In genomic region chr16:10972956-10973464, GRCh38 we compare ENCODE assay signal across 18 cellular contexts.
DNase-seq lines count a peak whose midpoint lies in the region; ATAC-seq and TF ChIP-seq lines count a peak whose summit lies in the region.
"Had no signal": no experiment of that assay in that cellular context is flagged by ENCODE, and none has a peak within 500 bp of the region (broad histone marks: within the 10 kb centered on the region; RNA-seq: fewer than 3 reads in every experiment).

No MANE protein-coding gene starts in this region.

- peak overlapping the region; percentile 56 for H3K27ac Mint-ChIP-seq in T-helper 1 cell treated with Interleukin-12 subunit alpha and Interleukin-12 subunit beta and Interleukin-4 antibody, amounts not matched to agents 30 μg/mL and 1 μg/mL, for 36 hours
- peak overlapping the region; percentile 73 for H3K27ac Mint-ChIP-seq in stimulated activated naive CD8-positive, alpha-beta T cell treated with anti-CD3 and anti-CD28 coated beads, Interleukin-15, Interleukin-2, amounts not matched to agents 100 ng/mL and 50 ng/mL, for 24 hours

- peak overlapping the region; percentile 55 for H3K4me3 Mint-ChIP-seq in T-helper 1 cell treated with Interleukin-12 subunit alpha and Interleukin-12 subunit beta and Interleukin-4 antibody, amounts not matched to agents 30 μg/mL and 1 μg/mL, for 36 hours
- H3K4me3 Mint-ChIP-seq in stimulated activated naive CD8-positive, alpha-beta T cell treated with anti-CD3 and anti-CD28 coated beads, Interleukin-15, Interleukin-2, amounts not matched to agents 100 ng/mL and 50 ng/mL, for 24 hours: no peak overlapping the region
- H3K4me3 Mint-ChIP-seq: central memory CD8-positive, alpha-beta T cell had no signal

- DNase-seq in T-helper 1 cell: no peak
- DNase-seq in stimulated activated naive CD8-positive, alpha-beta T cell treated with anti-CD3 and anti-CD28 coated beads, Interleukin-15, Interleukin-2, amounts not matched to agents 100 U/mL and 50 U/mL, for 24 hours: no peak
- peak; percentile 37 to 52 for DNase-seq in erythroblast (lab: John Stamatoyannopoulos, UW)
- no peak for DNase-seq in globus pallidus (ENCODE audit: low spot score)
- DNase-seq: activated CD4-positive, CD25-positive, alpha-beta regulatory T cell; activated CD8-positive, alpha-beta memory T cell treated with anti-CD3 and anti-CD28 coated beads, Interleukin-2, amount 50 U/mL, for 48 hours; activated naive CD4-positive, alpha-beta T cell treated with Interleukin-2 at 50 U/mL for 16 hours; effector CD4-positive, alpha-beta T cell; foreskin melanocyte; GF-D8; NCI-H2171; NCI-H526 had no signal

- peaks cover 44% of the 10 kb centered on the region for H3K36me3 Mint-ChIP-seq in T-helper 1 cell treated with Interleukin-12 subunit alpha and Interleukin-12 subunit beta and Interleukin-4 antibody, amounts not matched to agents 30 μg/mL and 1 μg/mL, for 36 hours (ENCODE audit: low read depth)
- H3K36me3 Mint-ChIP-seq in stimulated activated naive CD8-positive, alpha-beta T cell treated with anti-CD3 and anti-CD28 coated beads, Interleukin-15, Interleukin-2, amounts not matched to agents 100 ng/mL and 50 ng/mL, for 24 hours (ENCODE audit: low read depth): peaks cover 62% of the 10 kb centered on the region

- H3K27me3 Mint-ChIP-seq in T-helper 1 cell treated with Interleukin-12 subunit alpha and Interleukin-12 subunit beta and Interleukin-4 antibody, amounts not matched to agents 30 μg/mL and 1 μg/mL, for 36 hours (ENCODE audit: low read depth): no peaks in the 10 kb centered on the region
- H3K27me3 Mint-ChIP-seq in stimulated activated naive CD8-positive, alpha-beta T cell treated with anti-CD3 and anti-CD28 coated beads, Interleukin-15, Interleukin-2, amounts not matched to agents 100 ng/mL and 50 ng/mL, for 24 hours: no peaks in the 10 kb centered on the region
- H3K27me3 Mint-ChIP-seq: central memory CD8-positive, alpha-beta T cell had no signal

- no peaks in the 10 kb centered on the region for H3K9me3 Mint-ChIP-seq in T-helper 1 cell treated with Interleukin-12 subunit alpha and Interleukin-12 subunit beta and Interleukin-4 antibody, amounts not matched to agents 30 μg/mL and 1 μg/mL, for 36 hours
- H3K9me3 Mint-ChIP-seq in stimulated activated naive CD8-positive, alpha-beta T cell treated with anti-CD3 and anti-CD28 coated beads, Interleukin-15, Interleukin-2, amounts not matched to agents 100 ng/mL and 50 ng/mL, for 24 hours: no peaks in the 10 kb centered on the region
- H3K9me3 Mint-ChIP-seq: central memory CD8-positive, alpha-beta T cell had no signal

- ATAC-seq in stimulated activated naive CD8-positive, alpha-beta T cell treated with anti-CD3 and anti-CD28 coated beads, Interleukin-15, Interleukin-2, amounts not matched to agents 100 U/mL and 50 U/mL, for 24 hours: no peak
- no peak for ATAC-seq in GM18861 (IDR thresholded peaks at IDR 0.05; ENCODE audit: unreplicated experiment)
- ATAC-seq in GM18517 (IDR thresholded peaks at IDR 0.05; ENCODE audit: unreplicated experiment): no peak
- ATAC-seq: esophagus mucosa had no signal

- peaks cover 53% of the 10 kb centered on the region for H3K4me1 Mint-ChIP-seq in T-helper 1 cell treated with Interleukin-12 subunit alpha and Interleukin-12 subunit beta and Interleukin-4 antibody, amounts not matched to agents 30 μg/mL and 1 μg/mL, for 36 hours (ENCODE audit: low read depth)
- H3K4me1 Mint-ChIP-seq in stimulated activated naive CD8-positive, alpha-beta T cell treated with anti-CD3 and anti-CD28 coated beads, Interleukin-15, Interleukin-2, amounts not matched to agents 100 ng/mL and 50 ng/mL, for 24 hours (ENCODE audit: low read depth): peaks cover 42% of the 10 kb centered on the region
- H3K4me1 Mint-ChIP-seq: central memory CD8-positive, alpha-beta T cell had no signal

- no peak for TF ChIP-seq POLR2A in erythroblast (IDR thresholded peaks at IDR 0.05; ENCODE audit: low read length)

Comparison
In these comparisons a context has a peak if more than half of its experiments do, and no peak if none do; other contexts are left out.
1. DNase-seq: peak in erythroblast (2 of 2); none in T-helper 1 cell (0 of 5), stimulated activated naive CD8-positive, alpha-beta T cell treated with anti-CD3 and anti-CD28 coated beads, Interleukin-15, Interleukin-2, amounts not matched to agents 100 U/mL and 50 U/mL, for 24 hours (single experiment) and globus pallidus (single experiment).